In the genomic region with DNA sequence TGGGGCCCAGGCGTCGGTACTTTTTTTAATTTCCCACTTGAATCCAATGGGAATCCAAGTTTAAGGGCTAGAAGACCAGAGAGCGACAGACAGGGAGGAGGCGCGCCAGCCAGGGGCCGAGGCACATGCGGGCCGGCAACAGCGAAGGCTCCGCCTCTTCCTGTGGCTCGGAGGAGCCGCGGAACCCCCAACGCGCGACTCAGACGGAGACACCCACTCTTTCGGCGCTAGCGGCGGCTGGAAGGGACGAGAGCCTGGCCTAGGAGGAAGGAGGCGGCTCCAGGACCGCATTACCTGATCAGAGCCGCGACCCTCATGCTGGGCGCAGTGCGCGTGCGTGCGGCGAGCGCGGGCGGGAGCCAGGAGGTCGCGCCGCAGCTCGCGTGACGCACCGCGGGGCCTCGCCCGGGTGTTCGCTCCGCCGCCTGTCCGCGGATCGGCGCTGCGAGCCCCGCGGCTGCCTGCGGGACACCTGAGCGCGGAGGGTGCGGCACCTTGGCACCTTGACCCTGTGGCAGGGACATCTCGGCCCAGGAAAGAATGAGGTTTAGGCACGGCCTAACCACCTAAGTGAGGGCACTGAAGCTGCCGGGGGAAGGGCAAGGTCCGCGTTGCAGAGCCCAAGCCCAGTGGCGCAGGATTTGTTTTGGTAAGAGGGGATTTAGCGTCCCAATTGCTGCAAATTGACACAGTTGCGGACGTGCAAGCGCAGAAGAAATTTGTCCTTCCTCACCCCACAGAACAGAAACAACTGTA, we compare ENCODE assay signal across 8 cellular contexts. TPM values are rescaled to one million over a fixed set of nuclear protein-coding genes. Genes with fewer than 3 reads are reported as not detected.
DNase-seq lines count a peak whose midpoint lies in the region; ATAC-seq and TF ChIP-seq lines count a peak whose summit lies in the region.

A gene with protein sequence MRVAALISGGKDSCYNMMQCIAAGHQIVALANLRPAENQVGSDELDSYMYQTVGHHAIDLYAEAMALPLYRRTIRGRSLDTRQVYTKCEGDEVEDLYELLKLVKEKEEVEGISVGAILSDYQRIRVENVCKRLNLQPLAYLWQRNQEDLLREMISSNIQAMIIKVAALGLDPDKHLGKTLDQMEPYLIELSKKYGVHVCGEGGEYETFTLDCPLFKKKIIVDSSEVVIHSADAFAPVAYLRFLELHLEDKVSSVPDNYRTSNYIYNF (minus strand): TSS at position 341 of the 756 bp plus-strand sequence. CDS start 24 bp downstream, at position 317.

- DNase-seq in GM13977 (ENCODE audit: low spot score), result peak; percentile 79
- peak; percentile 58 to 97 (median 95) for DNase-seq in NCI-H1417 (lab: John Stamatoyannopoulos, UW)
- peak; percentile 68 to 78 (median 74) for DNase-seq in T-helper 17 cell
- DNase-seq in hepatic stellate cell (ENCODE audit: low spot score), result peak; percentile 68
- DNase-seq in renal cortical epithelial cell (ENCODE audit: low read depth), result peak; percentile 43
- DNase-seq in aorta, result peak; percentile 89 to 93

- no peaks in the 10 kb centered on the region for H3K9me3 ChIP-seq in T-helper 17 cell (ENCODE audit: control insufficient read depth, low read length, poor library complexity, severe bottlenecking)
- no peaks in the 10 kb centered on the region for H3K9me3 ChIP-seq in aorta (ENCODE audit: control insufficient read depth, low read length)

- intact Hi-C loops in aorta (cut with DNase I), result loop anchor here (5.0 to 10.0 kb wide), 4 partner anchors 61 to 209 kb away; no protein-coding TSS in a partner anchor

- H3K4me3 Mint-ChIP-seq in T-helper 17 cell, result peak within 1 kb of the TSS; percentile 98

- H3K36me3 Mint-ChIP-seq in T-helper 17 cell (ENCODE audit: low read depth), result peaks cover 4% of the 10 kb centered on the region

- no peaks in the 10 kb centered on the region for H3K4me1 ChIP-seq in aorta (ENCODE audit: control insufficient read depth in 1 of 2, insufficient read depth in 2 of 2, low read length in 2 of 2)

- no peak for TF ChIP-seq CTCF in GM13977 (IDR thresholded peaks at IDR 0.05; ENCODE audit: extremely low read depth, insufficient read depth, missing control alignments)

- H3K36me3 ChIP-seq in aorta (ENCODE audit: control insufficient read depth in 1 of 2, insufficient read depth in 2 of 2, low read length in 1 of 2), result no peaks in the 10 kb centered on the region

- in situ Hi-C loops in GM13977 (cut with MboI; ENCODE audit: low pct_unique_long_range_greater_than_20kb, low sequenced_read_pairs, unreplicated experiment), result no loop called here

- H3K27ac Mint-ChIP-seq in T-helper 17 cell, result peak within 1 kb of the TSS; percentile 99

- WGBS in aorta, 2 donors, result 0 to 1% methylated on average over 68 to 69 of the region's 69 CpGs

- peak within 1 kb of the TSS; percentile 78 for H3K27ac ChIP-seq in angular gyrus (ENCODE audit: low read depth, low read length)
- H3K27ac ChIP-seq in aorta (ENCODE audit: low read depth in 1 of 2, low read length in 2 of 2), result peak within 1 kb of the TSS; percentile 69 to 96

- no peaks in the 10 kb centered on the region for H3K27me3 Mint-ChIP-seq in T-helper 17 cell

- peaks cover 16% of the 10 kb centered on the region for H3K4me1 Mint-ChIP-seq in T-helper 17 cell

- ATAC-seq in HG02763 (IDR thresholded peaks at IDR 0.05; ENCODE audit: unreplicated experiment) (peak; percentile 90), T-helper 17 cell (peak; percentile 89), aorta (ENCODE audit: low FRiP score) (peak; percentile 96)

- peak within 1 kb of the TSS; percentile 40 to 90 for H3K4me3 ChIP-seq in aorta (ENCODE audit: low read length in 2 of 2)

- H3K27me3 ChIP-seq in aorta (ENCODE audit: control insufficient read depth in 1 of 2, insufficient read depth in 2 of 2, low read length in 1 of 2), result no peaks in the 10 kb centered on the region

RNA-seq across cellular contexts. Expression of the gene that starts here (rescaled TPM):
- total RNA-seq in T-helper 17 cell (10 to 100 TPM; 13.6 to 14.3 TPM), renal cortical epithelial cell (6.6 and 13.6 TPM in 2 replicates), aorta (10 to 100 TPM; 19.7 to 21.0 TPM)
- 1 to 10 TPM; 4.8 to 6.1 TPM for polyA plus RNA-seq in aorta

Comparison
In these comparisons a context has a peak if more than half of its experiments do, and no peak if none do; other contexts are left out.
1. Peak in every context shown above with its lines: DNase-seq, ATAC-seq, H3K4me3 ChIP-seq and H3K27ac ChIP-seq.
2. DNase-seq: peak in every context shown above with its lines; median percentile 95 in NCI-H1417; 91 in aorta; 79 in GM13977; 74 in T-helper 17 cell; 68 in hepatic stellate cell; 43 in renal cortical epithelial cell.